ENCODE assay signal across 8 cellular contexts in genomic region chr19:50330365-50331078, GRCh38. TPM values are rescaled to one million over a fixed set of nuclear protein-coding genes. Genes with fewer than 3 reads are reported as not detected.
DNase-seq lines count a peak whose midpoint lies in the region; ATAC-seq, FAIRE-seq and TF ChIP-seq lines count a peak whose summit lies in the region.

No MANE protein-coding gene starts in this region.

- no peak overlapping the region for H2BK120ac ChIP-seq in mesenchymal stem cell (ENCODE audit: low read depth, low read length)

- peaks cover 89% of the 10 kb centered on the region for H3K27me3 Mint-ChIP-seq in activated naive CD4-positive, alpha-beta T cell treated with anti-CD3 and anti-CD28 coated beads, Interleukin-2, amount 10 ng/mL, durations not matched to agents 7 days and 5 days

- DNase-seq in LoVo (ENCODE audit: low spot score) (peak; percentile 86), hippocampal formation (lab: John Stamatoyannopoulos, UW) (peak; percentile 86 to 87), retina (peak; percentile 92), urothelium cell line (ENCODE audit: low spot score) (peak; percentile 94), mesenchymal stem cell (no peak)
- peak; percentile 91 for DNase-seq in activated naive CD4-positive, alpha-beta T cell treated with anti-CD3 and anti-CD28 coated beads, Interleukin-2, amount 10 ng/mL, durations not matched to agents 7 days and 5 days

- no peak overlapping the region for H3K14ac ChIP-seq in mesenchymal stem cell (ENCODE audit: low read length in 2 of 2)

- H2AK5ac ChIP-seq in mesenchymal stem cell (ENCODE audit: low read length, severe bottlenecking) = no peak overlapping the region

- no peak overlapping the region for H3K23ac ChIP-seq in mesenchymal stem cell (ENCODE audit: low read length in 2 of 2)

- FAIRE-seq in urothelium cell line (lab: Jason Lieb, UNC) = no peak

- TF ChIP-seq POLR2A in Raji (IDR thresholded peaks at IDR 0.05; ENCODE audit: insufficient read depth, low read depth, low read length) = peak; percentile 44

- peaks cover 4% of the 10 kb centered on the region for H3K4me1 ChIP-seq in mesenchymal stem cell (ENCODE audit: control insufficient read depth, insufficient read depth, low read depth, low read length)

- CTCF ChIA-PET in activated naive CD4-positive, alpha-beta T cell treated with anti-CD3 and anti-CD28 coated beads, Interleukin-2, amount 10 ng/mL, durations not matched to agents 7 days and 5 days (lab: Charles Lee) = no interaction called here

- H3K27me3 ChIP-seq in mesenchymal stem cell (ENCODE audit: control insufficient read depth in 1 of 2, insufficient read depth in 1 of 2, low read length in 2 of 2) = peaks cover 51 to 63% of the 10 kb centered on the region in 2 experiments

- H3K18ac ChIP-seq in mesenchymal stem cell (ENCODE audit: low read depth in 1 of 2, low read length in 2 of 2) = no peak overlapping the region

- H3K36me3 Mint-ChIP-seq in activated naive CD4-positive, alpha-beta T cell treated with anti-CD3 and anti-CD28 coated beads, Interleukin-2, amount 10 ng/mL, durations not matched to agents 7 days and 5 days = peaks cover 20% of the 10 kb centered on the region

- H3K9me3 ChIP-seq in mesenchymal stem cell (ENCODE audit: control insufficient read depth, low read length) = no peaks in the 10 kb centered on the region

- no peak overlapping the region for H2BK5ac ChIP-seq in mesenchymal stem cell (ENCODE audit: low read depth, low read length, poor library complexity, severe bottlenecking)

- H4K8ac ChIP-seq in mesenchymal stem cell (ENCODE audit: low read length) = no peak overlapping the region

- no peaks in the 10 kb centered on the region for H3K36me3 ChIP-seq in mesenchymal stem cell (ENCODE audit: control insufficient read depth in 1 of 2, insufficient read depth in 2 of 2, low read depth in 1 of 2, low read length in 2 of 2)

- H3K4me3 Mint-ChIP-seq in activated naive CD4-positive, alpha-beta T cell treated with anti-CD3 and anti-CD28 coated beads, Interleukin-2, amount 10 ng/mL, durations not matched to agents 7 days and 5 days = peak overlapping the region; percentile 81

- peaks cover 80% of the 10 kb centered on the region for H3K4me1 Mint-ChIP-seq in activated naive CD4-positive, alpha-beta T cell treated with anti-CD3 and anti-CD28 coated beads, Interleukin-2, amount 10 ng/mL, durations not matched to agents 7 days and 5 days

- WGBS in mesenchymal stem cell = 4% methylated on average over 41 of the region's 48 CpGs

- H3K79me1 ChIP-seq in mesenchymal stem cell (replicated peaks; ENCODE audit: low read length, poor library complexity, severe bottlenecking) = no peaks in the 10 kb centered on the region

- H3K27ac ChIP-seq in mesenchymal stem cell (ENCODE audit: low read length, poor library complexity, severe bottlenecking) = no peak overlapping the region

- no peak overlapping the region for H3K4me3 ChIP-seq in mesenchymal stem cell (ENCODE audit: insufficient read depth in 1 of 2, low read depth in 1 of 2, low read length in 2 of 2)

- H4K91ac ChIP-seq in mesenchymal stem cell (ENCODE audit: low read length) = no peak overlapping the region

- no peak overlapping the region for H2BK12ac ChIP-seq in mesenchymal stem cell (ENCODE audit: low read length in 2 of 2)

- no peak overlapping the region for H2AFZ ChIP-seq in mesenchymal stem cell (ENCODE audit: low read depth, low read length)

- no peak overlapping the region for H3K4ac ChIP-seq in mesenchymal stem cell (ENCODE audit: low read depth in 1 of 2, low read length in 2 of 2)

- H3K27ac Mint-ChIP-seq in activated naive CD4-positive, alpha-beta T cell treated with anti-CD3 and anti-CD28 coated beads, Interleukin-2, amount 10 ng/mL, durations not matched to agents 7 days and 5 days = peak overlapping the region; percentile 98

- peak; percentile 32 for ATAC-seq in GM18867 (IDR thresholded peaks at IDR 0.05; ENCODE audit: unreplicated experiment)

- H3K4me2 ChIP-seq in mesenchymal stem cell (ENCODE audit: low read length, poor library complexity, severe bottlenecking) = no peak overlapping the region

- no peak overlapping the region for H3K9ac ChIP-seq in mesenchymal stem cell (ENCODE audit: low read length)

- H2BK15ac ChIP-seq in mesenchymal stem cell (ENCODE audit: low read depth, poor library complexity, severe bottlenecking) = no peak overlapping the region

- peaks cover 11% of the 10 kb centered on the region for H3K9me3 Mint-ChIP-seq in activated naive CD4-positive, alpha-beta T cell treated with anti-CD3 and anti-CD28 coated beads, Interleukin-2, amount 10 ng/mL, durations not matched to agents 7 days and 5 days

RNA-seq across cellular contexts. Expression of gene KCNC3, which starts 1.3 kb away (rescaled TPM):
- polyA plus RNA-seq in mesenchymal stem cell (2013, experiment 1 of 2) = 0.04 TPM
- polyA plus RNA-seq in mesenchymal stem cell (2013, experiment 2 of 2) = 0.07 TPM

RNA-seq across cellular contexts. Expression of gene NAPSA, which starts 34.9 kb away (rescaled TPM):
- polyA plus RNA-seq in mesenchymal stem cell (2013, experiment 1 of 2) = 0.25 TPM
- 0.10 TPM for polyA plus RNA-seq in mesenchymal stem cell (2013, experiment 2 of 2)

RNA-seq across cellular contexts. Expression of gene NR1H2, which starts 45.7 kb away (rescaled TPM):
- polyA plus RNA-seq in mesenchymal stem cell (2013, experiment 1 of 2) = 29.2 TPM
- polyA plus RNA-seq in mesenchymal stem cell (2013, experiment 2 of 2) = 27.7 TPM

RNA-seq across cellular contexts. Expression of gene POLD1, which starts 53.6 kb away (rescaled TPM):
- polyA plus RNA-seq in mesenchymal stem cell (2013, experiment 1 of 2) = 8.5 TPM
- polyA plus RNA-seq in mesenchymal stem cell (2013, experiment 2 of 2) = 8.3 TPM
